In genomic region chr15:71651750-71652186, GRCh38 we compare ENCODE assay signal across 7 cellular contexts.
DNase-seq lines count a peak whose midpoint lies in the region; ATAC-seq and TF ChIP-seq lines count a peak whose summit lies in the region.

No MANE protein-coding gene starts in this region.

- intact Hi-C loops in left ventricle myocardium inferior (cut with micrococcal nuclease): no loop called here

- peak; percentile 22 for DNase-seq in GM10248 (ENCODE audit: extremely low spot score)
- DNase-seq in M059J (ENCODE audit: low read depth): peak; percentile 68
- DNase-seq in left ventricle myocardium inferior: no peak
- DNase-seq in smooth muscle cell of the brain vasculature (ENCODE audit: low read depth, low spot score): peak; percentile 57

- H3K27me3 ChIP-seq in left ventricle myocardium inferior (ENCODE audit: low read depth): no peaks in the 10 kb centered on the region

- TF ChIP-seq CTCF in GM10248 (IDR thresholded peaks at IDR 0.05; ENCODE audit: control extremely low read depth, extremely low read depth, low read depth, missing control alignments) (peak; percentile 34), VCaP (conservative IDR thresholded peaks at IDR 0.05) (peak; percentile 92), left ventricle myocardium inferior (IDR thresholded peaks at IDR 0.05; ENCODE audit: borderline replicate concordance) (peak; percentile 62)

- no peaks in the 10 kb centered on the region for H3K9me3 ChIP-seq in left ventricle myocardium inferior (replicated peaks)

- CTCF ChIA-PET in GM10248 (lab: Yijun Ruan, JAX): interaction anchor here (1.1 to 2.5 kb wide), 2 partner anchors 10 to 204 kb away, joined by 3 to 7 read pairs; no protein-coding TSS in a partner anchor

- H3K4me1 ChIP-seq in left ventricle myocardium inferior: peaks cover 60% of the 10 kb centered on the region

- ATAC-seq in HG03095 (IDR thresholded peaks at IDR 0.05; ENCODE audit: unreplicated experiment) (no peak), GM21390 (IDR thresholded peaks at IDR 0.05; ENCODE audit: unreplicated experiment) (no peak)

- H3K36me3 ChIP-seq in left ventricle myocardium inferior: no peaks in the 10 kb centered on the region

- H3K4me3 ChIP-seq in left ventricle myocardium inferior: no peak overlapping the region

- POLR2A ChIA-PET in GM10248 (lab: Yijun Ruan, JAX): no interaction called here

- H3K27ac ChIP-seq in VCaP (no peak overlapping the region), left ventricle myocardium inferior (replicated peaks) (peak overlapping the region; percentile 66)

Comparison
In these comparisons a context has a peak if more than half of its experiments do, and no peak if none do; other contexts are left out.
1. CTCF ChIP-seq: peak in every context shown above with its lines; median percentile 92 in VCaP; 62 in left ventricle myocardium inferior; 34 in GM10248.